2 cellular contexts compared by ENCODE assay signal in the genomic region with DNA sequence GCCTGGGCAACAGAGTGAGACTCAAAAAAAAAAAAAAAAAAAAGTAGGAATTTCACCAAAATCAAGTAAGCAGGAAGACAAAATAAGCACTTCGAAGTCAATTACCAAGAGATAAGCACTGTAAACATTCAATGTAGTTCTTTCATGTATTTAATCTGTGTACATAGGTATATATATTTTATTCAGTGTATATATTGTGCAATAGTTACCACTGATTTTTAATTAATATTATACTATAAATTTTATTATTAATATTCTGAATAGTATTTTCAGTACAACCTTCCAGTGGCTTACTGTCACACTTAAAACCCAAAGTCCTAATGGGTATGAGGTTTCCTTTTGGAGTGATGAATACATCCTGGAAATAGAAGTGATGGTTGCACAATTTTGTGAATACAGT.
A peak's percentile ranks its signal among the peaks of the same experiment; 100 is the strongest.
TF ChIP-seq lines count a peak whose summit lies in the region.

No MANE protein-coding gene starts in this region.

TF ChIP-seq in HepG2, 621 proteins besides CTCF, POLR2A, EP300 and RAD21:
- TF ChIP-seq CEBPB (IDR thresholded peaks at IDR 0.05; ENCODE audit: borderline replicate concordance, low read depth, low read length) (0 out of 2 replicates have a peak, but pooled peaks have one; percentile 0), NR3C1 (CRISPR knock-in tag; IDR thresholded peaks at IDR 0.05) (no peak), RCOR2 (CRISPR knock-in tag; IDR thresholded peaks at IDR 0.05) (no peak)

TF ChIP-seq in K562, 482 proteins besides CTCF, POLR2A, EP300 and RAD21:
- TF ChIP-seq CEBPB (tag; IDR thresholded peaks at IDR 0.05) (peak; percentile 55), NR2F6 (CRISPR knock-in tag; IDR thresholded peaks at IDR 0.05) (no peak), CEBPG (CRISPR knock-in tag; IDR thresholded peaks at IDR 0.05) (no peak), CEBPG (tag; conservative IDR thresholded peaks at IDR 0.05 in 1 of 2, IDR thresholded peaks at IDR 0.05 in 1 of 2) (peak in 1 of 2 experiments; percentile 92; a peak in 2 of 4 replicates)
- TF ChIP-seq, protein P1, sequence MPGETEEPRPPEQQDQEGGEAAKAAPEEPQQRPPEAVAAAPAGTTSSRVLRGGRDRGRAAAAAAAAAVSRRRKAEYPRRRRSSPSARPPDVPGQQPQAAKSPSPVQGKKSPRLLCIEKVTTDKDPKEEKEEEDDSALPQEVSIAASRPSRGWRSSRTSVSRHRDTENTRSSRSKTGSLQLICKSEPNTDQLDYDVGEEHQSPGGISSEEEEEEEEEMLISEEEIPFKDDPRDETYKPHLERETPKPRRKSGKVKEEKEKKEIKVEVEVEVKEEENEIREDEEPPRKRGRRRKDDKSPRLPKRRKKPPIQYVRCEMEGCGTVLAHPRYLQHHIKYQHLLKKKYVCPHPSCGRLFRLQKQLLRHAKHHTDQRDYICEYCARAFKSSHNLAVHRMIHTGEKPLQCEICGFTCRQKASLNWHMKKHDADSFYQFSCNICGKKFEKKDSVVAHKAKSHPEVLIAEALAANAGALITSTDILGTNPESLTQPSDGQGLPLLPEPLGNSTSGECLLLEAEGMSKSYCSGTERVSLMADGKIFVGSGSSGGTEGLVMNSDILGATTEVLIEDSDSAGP (CRISPR knock-in tag; IDR thresholded peaks at IDR 0.05) = no peak
